Comparison of ENCODE assay signal across 19 cellular contexts in the genomic region with DNA sequence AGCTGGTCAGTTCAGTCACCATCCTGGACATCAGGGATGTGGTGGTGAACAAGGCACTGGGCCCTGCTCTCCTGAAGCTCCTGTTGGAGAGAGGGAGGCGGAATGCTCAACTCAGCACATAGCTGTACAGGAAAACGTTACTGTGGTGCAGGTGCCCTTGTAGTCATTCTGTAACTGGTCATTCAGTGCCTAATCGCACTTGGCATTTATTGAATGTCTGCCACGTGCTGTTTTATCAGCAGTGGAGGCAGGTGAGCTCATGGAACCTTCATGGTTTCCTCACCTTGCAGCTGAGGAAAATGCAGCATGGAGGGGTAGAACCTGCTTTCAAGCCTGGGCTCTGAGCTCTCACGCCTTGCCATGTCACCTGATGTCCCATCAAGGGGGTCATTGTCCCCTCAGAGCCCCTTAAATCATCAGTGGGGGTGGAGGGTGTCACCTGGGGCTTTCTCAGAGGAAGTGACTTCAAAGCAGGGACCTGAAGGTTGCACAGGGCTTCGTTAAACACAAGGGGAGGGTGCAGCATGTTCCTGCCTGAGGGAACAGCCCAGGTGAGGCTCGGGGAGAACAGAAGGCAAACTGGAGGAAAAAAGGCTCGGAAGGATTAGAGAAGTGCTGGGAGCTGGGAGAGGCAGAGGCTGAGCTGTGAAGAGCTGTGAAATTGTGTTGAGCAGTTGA. TPM values are rescaled to one million over a fixed set of nuclear protein-coding genes. Genes with fewer than 3 reads are reported as not detected.
DNase-seq lines count a peak whose midpoint lies in the region; ATAC-seq and TF ChIP-seq lines count a peak whose summit lies in the region.
"Had no signal": no experiment of that assay in that cellular context is flagged by ENCODE, and none has a peak within 500 bp of the region (broad histone marks: within the 10 kb centered on the region; RNA-seq: fewer than 3 reads in every experiment).

No MANE protein-coding gene starts in this region.

- H3F3A ChIP-seq in PC-3 (ENCODE audit: low read length, unreplicated experiment) = no peaks in the 10 kb centered on the region

- H3K4me3 Mint-ChIP-seq in activated T-helper 17 cell treated with anti-CD3 and anti-CD28 coated beads, Interleukin-2, amount 50 U/mL, for 72 hours = no peak overlapping the region
- H3K4me3 Mint-ChIP-seq in endothelial cell (ENCODE audit: unreplicated experiment) = no peak overlapping the region
- no peak overlapping the region for H3K4me3 Mint-ChIP-seq in immature natural killer cell
- H3K4me3 Mint-ChIP-seq: GM23338, IgD-negative memory B cell had no signal

- no peaks in the 10 kb centered on the region for H3K9me3 ChIP-seq in PC-3 (ENCODE audit: low read length)

- H3K4me3 ChIP-seq in PC-3 (ENCODE audit: low read length) = no peak overlapping the region
- H3K4me3 ChIP-seq: GM12878, GM23338 had no signal

- intact Hi-C loops in posterior vena cava (cut with DNase I) = no loop called here
- intact Hi-C loops in PC-3 (cut with micrococcal nuclease) = no loop called here

- peak overlapping the region; percentile 26 for H3K27ac Mint-ChIP-seq in activated T-helper 17 cell treated with anti-CD3 and anti-CD28 coated beads, Interleukin-2, amount 50 U/mL, for 72 hours
- H3K27ac Mint-ChIP-seq in endothelial cell (ENCODE audit: unreplicated experiment) (peak overlapping the region; percentile 4), immature natural killer cell (no peak overlapping the region)
- H3K27ac Mint-ChIP-seq: GM23338, IgD-negative memory B cell had no signal

- H3K36me3 Mint-ChIP-seq in activated T-helper 17 cell treated with anti-CD3 and anti-CD28 coated beads, Interleukin-2, amount 50 U/mL, for 72 hours (ENCODE audit: low read depth) = no peaks in the 10 kb centered on the region
- H3K36me3 Mint-ChIP-seq in endothelial cell (ENCODE audit: low read depth, unreplicated experiment) = peaks cover 69% of the 10 kb centered on the region
- H3K36me3 Mint-ChIP-seq in immature natural killer cell = no peaks in the 10 kb centered on the region
- H3K36me3 Mint-ChIP-seq: CD4-positive, alpha-beta memory T cell; IgD-negative memory B cell had no signal

- peaks cover 7% of the 10 kb centered on the region for H3K27me3 Mint-ChIP-seq in activated T-helper 17 cell treated with anti-CD3 and anti-CD28 coated beads, Interleukin-2, amount 50 U/mL, for 72 hours
- H3K27me3 Mint-ChIP-seq in endothelial cell (ENCODE audit: unreplicated experiment) = peaks cover 4% of the 10 kb centered on the region
- peaks cover 0 to 10% (median 7%) of the 10 kb centered on the region in 3 donors for H3K27me3 Mint-ChIP-seq in immature natural killer cell (ENCODE audit: low read depth in 3 of 3)

- no peak overlapping the region for H2AFZ ChIP-seq in PC-3 (ENCODE audit: low read length)
- H2AFZ ChIP-seq: GM23338 had no signal

- TF ChIP-seq CTCF in endothelial cell (IDR thresholded peaks at IDR 0.05; ENCODE audit: unreplicated experiment) (no peak), PC-3 (conservative IDR thresholded peaks at IDR 0.05; ENCODE audit: low read depth, low read length) (no peak)

- H3K4me1 ChIP-seq in PC-3 (ENCODE audit: insufficient read depth, low read length) = no peaks in the 10 kb centered on the region

- no TSS peak for BruUV-seq in PC-3 (replicated peaks; lab: Mats Ljungman, UMichigan)

- CTCF ChIA-PET in PC-3 (lab: Charles Lee) = no interaction called here

- DNase-seq in endothelial cell (ENCODE audit: low spot score) = no peak
- peak; percentile 58 for DNase-seq in posterior vena cava (ENCODE audit: low spot score)
- DNase-seq in PC-3 = no peak
- no peak for DNase-seq in AML-193 (lab: John Stamatoyannopoulos, UW)
- DNase-seq in immature natural killer cell = no peak
- DNase-seq: ACHN; CD4-positive, alpha-beta memory T cell; DMS 273 treated with DMSO at 0.1 percent for 48 hours; DMS53; DND-41; EL; HCEC 1CT; KBM-7 had no signal

- no peaks in the 10 kb centered on the region for H3K9me2 ChIP-seq in PC-3 (replicated peaks; ENCODE audit: low read length)

- no peaks in the 10 kb centered on the region for H3K27me3 ChIP-seq in PC-3 (ENCODE audit: low read length)

- no peaks in the 10 kb centered on the region for H3K9me3 Mint-ChIP-seq in activated T-helper 17 cell treated with anti-CD3 and anti-CD28 coated beads, Interleukin-2, amount 50 U/mL, for 72 hours
- H3K9me3 Mint-ChIP-seq in endothelial cell (ENCODE audit: unreplicated experiment) (no peaks in the 10 kb centered on the region), immature natural killer cell (no peaks in the 10 kb centered on the region)
- H3K9me3 Mint-ChIP-seq: CD4-positive, alpha-beta memory T cell; GM23338 had no signal

- POLR2A ChIA-PET in PC-3 (lab: Charles Lee; ENCODE audit: unreplicated experiment) = no interaction called here

- no peaks in the 10 kb centered on the region for H4K20me1 ChIP-seq in PC-3 (ENCODE audit: low read length)

- H3K27ac ChIP-seq in PC-3 (ENCODE audit: low read length) = no peak overlapping the region
- H3K27ac ChIP-seq: C4-2B had no signal

- no peak for ATAC-seq in activated T-helper 17 cell treated with anti-CD3 and anti-CD28 coated beads, Interleukin-2, amount 50 U/mL, for 72 hours (replicated peaks)
- no peak for ATAC-seq in PC-3
- ATAC-seq in GM19397 (IDR thresholded peaks at IDR 0.05; ENCODE audit: unreplicated experiment) = no peak
- ATAC-seq: GM12878, GM23338 had no signal

- no peak overlapping the region for H3K4me2 ChIP-seq in PC-3 (ENCODE audit: low read length)
- H3K4me2 ChIP-seq: GM23338 had no signal

- H3K36me3 ChIP-seq in PC-3 (ENCODE audit: low read depth, low read length) = peaks cover 37% of the 10 kb centered on the region

- H3K79me2 ChIP-seq in PC-3 (ENCODE audit: low read length) = no peaks in the 10 kb centered on the region

- peaks cover 16% of the 10 kb centered on the region for H3K4me1 Mint-ChIP-seq in activated T-helper 17 cell treated with anti-CD3 and anti-CD28 coated beads, Interleukin-2, amount 50 U/mL, for 72 hours
- H3K4me1 Mint-ChIP-seq in endothelial cell (ENCODE audit: unreplicated experiment) (peaks cover 11% of the 10 kb centered on the region), immature natural killer cell (no peaks in the 10 kb centered on the region)

- H3K9ac ChIP-seq in PC-3 (ENCODE audit: low read length) = no peak overlapping the region

RNA-seq across cellular contexts. Expression of gene RPL31, which starts 56.0 kb away (rescaled TPM):
- 1,000 to 10,000 TPM; 1,159 to 1,593 TPM for total RNA-seq in activated T-helper 17 cell treated with anti-CD3 and anti-CD28 coated beads, Interleukin-2, amount 50 U/mL, for 72 hours
- total RNA-seq in endothelial cell (ENCODE audit: unreplicated experiment) (1,589 TPM), posterior vena cava (1,000 to 10,000 TPM; 1,083 to 1,087 TPM), PC-3 (2014; rRNA removed) (638 and 756 TPM in 2 replicates)
- 1,000 to 10,000 TPM; 2,160 to 4,376 (median 2,775) TPM for polyA plus RNA-seq in immature natural killer cell

Comparison
In these comparisons a context has a peak if more than half of its experiments do, and no peak if none do; other contexts are left out.
1. H3K27ac Mint-ChIP-seq: peak in activated T-helper 17 cell treated with anti-CD3 and anti-CD28 coated beads, Interleukin-2, amount 50 U/mL, for 72 hours (single experiment) and endothelial cell (single experiment); none in immature natural killer cell (0 of 6).